ENCODE assay signal across 9 cellular contexts in genomic region chr6:30689985-30690384, GRCh38. TPM values are rescaled to one million over a fixed set of nuclear protein-coding genes. Genes with fewer than 3 reads are reported as not detected.
A peak's percentile ranks its signal among the peaks of the same experiment; 100 is the strongest.
DNase-seq lines count a peak whose midpoint lies in the region; ATAC-seq, FAIRE-seq and TF ChIP-seq lines count a peak whose summit lies in the region.
"Had no signal": no experiment of that assay in that cellular context is flagged by ENCODE, and none has a peak within 500 bp of the region (broad histone marks: within the 10 kb centered on the region; RNA-seq: fewer than 3 reads in every experiment).

No MANE protein-coding gene starts in this region.

- POLR2A ChIA-PET in K562 (lab: Yijun Ruan, JAX), result interaction anchor here (0.7 to 23.5 kb wide), 8 partner anchors 8 to 75 kb away, joined by 3 to 524 read pairs (median 4); partner anchors contain the start of genes MDC1 and TUBB

- no peaks in the 10 kb centered on the region for H3K9me3 Mint-ChIP-seq in activated naive CD4-positive, alpha-beta T cell treated with anti-CD3 and anti-CD28 coated beads for 36 hours
- no peaks in the 10 kb centered on the region for H3K9me3 Mint-ChIP-seq in memory B cell

- TF ChIP-seq RAD21 in K562 (CRISPR knock-in tag; conservative IDR thresholded peaks at IDR 0.05 in 1 of 2, IDR thresholded peaks at IDR 0.05 in 1 of 2), result no peak; a peak in 1 of 4 replicates

- H3K4me1 ChIP-seq in K562 (replicated peaks in 1 of 2; ENCODE audit: control insufficient read depth in 2 of 2, insufficient read depth in 2 of 2, low read length in 2 of 2) (peaks cover 40 to 61% of the 10 kb centered on the region in 2 experiments), upper lobe of left lung (peaks cover 34 to 39% (median 36%) of the 10 kb centered on the region in 4 donors)

- peak overlapping the region; percentile 99 for H3K4me3 Mint-ChIP-seq in activated naive CD4-positive, alpha-beta T cell treated with anti-CD3 and anti-CD28 coated beads for 36 hours
- peak overlapping the region; percentile 98 for H3K4me3 Mint-ChIP-seq in memory B cell

- H3K9me1 ChIP-seq in K562 (ENCODE audit: control insufficient read depth, insufficient read depth, low read length), result no peaks in the 10 kb centered on the region

- no peak for DNase-seq in activated naive CD4-positive, alpha-beta T cell treated with anti-CD3 and anti-CD28 coated beads for 36 hours
- DNase-seq in activated naive CD4-positive, alpha-beta T cell treated with Interleukin-2 at 50 U/mL for 16 hours, result no peak
- DNase-seq in K562 (ENCODE audit: extremely low read depth in 1 of 4, low spot score in 3 of 4), result no peak
- no peak for DNase-seq in memory B cell (ENCODE audit: low spot score in 2 of 2)
- no peak for DNase-seq in upper lobe of left lung
- no peak for DNase-seq in activated gamma-delta T cell treated with Interleukin-2 at 50 U/mL for 16 hours
- DNase-seq: effector CD4-positive, alpha-beta T cell had no signal

- BruUV-seq in K562 (replicated peaks; lab: Mats Ljungman, UMichigan), result no TSS peak

- H3K79me2 ChIP-seq in K562 (ENCODE audit: control insufficient read depth, insufficient read depth, low read length), result peaks cover 51% of the 10 kb centered on the region

- H3K4me3 ChIP-seq in K562 (peak overlapping the region; percentile 71), upper lobe of left lung (peak overlapping the region in 3 of 4 donors; percentile 68 to 79 (median 77))

- TF ChIP-seq CTCF in K562 (IDR thresholded peaks at IDR 0.05 in 2 of 3, conservative IDR thresholded peaks at IDR 0.05 in 1 of 3; ENCODE audit: insufficient read depth in 2 of 3, low read depth in 1 of 3, low read length in 3 of 3) (no peak), upper lobe of left lung (IDR thresholded peaks at IDR 0.05) (no peak)

- peak overlapping the region; percentile 74 to 92 for H3K9ac ChIP-seq in K562 (ENCODE audit: insufficient read depth in 1 of 2, low read depth in 2 of 2, low read length in 2 of 2)

- no peaks in the 10 kb centered on the region for H3K9me3 ChIP-seq in K562 (replicated peaks; ENCODE audit: control insufficient read depth, insufficient read depth, low read depth, low read length)
- no peaks in the 10 kb centered on the region for H3K9me3 ChIP-seq in upper lobe of left lung

- in situ Hi-C loops in K562 (cut with MboI), result no loop called here

- peak overlapping the region; percentile 91 for H3K27ac Mint-ChIP-seq in activated naive CD4-positive, alpha-beta T cell treated with anti-CD3 and anti-CD28 coated beads for 36 hours
- H3K27ac Mint-ChIP-seq in memory B cell, result peak overlapping the region; percentile 90

- no peak for ATAC-seq in K562
- ATAC-seq in memory B cell (ENCODE audit: low read depth), result no peak
- no peak for ATAC-seq in upper lobe of left lung (ENCODE audit: low FRiP score in 2 of 2)
- ATAC-seq in HG03571 (IDR thresholded peaks at IDR 0.05; ENCODE audit: unreplicated experiment), result no peak
- no peak for ATAC-seq in GM19351 (IDR thresholded peaks at IDR 0.05; ENCODE audit: unreplicated experiment)

- peaks cover 20% of the 10 kb centered on the region for H3K36me3 Mint-ChIP-seq in activated naive CD4-positive, alpha-beta T cell treated with anti-CD3 and anti-CD28 coated beads for 36 hours (ENCODE audit: low read depth)
- peaks cover 13% of the 10 kb centered on the region for H3K36me3 Mint-ChIP-seq in memory B cell

- peak overlapping the region; percentile 66 for H3K27ac ChIP-seq in K562 (ENCODE audit: extremely low read depth, low read depth, low read length)
- peak overlapping the region; percentile 89 to 99 (median 99) for H3K27ac ChIP-seq in upper lobe of left lung

- TF ChIP-seq POLR2A in K562 (conservative IDR thresholded peaks at IDR 0.05), result no peak
- no peak for TF ChIP-seq POLR2A in upper lobe of left lung (IDR thresholded peaks at IDR 0.05)

- H3K4me2 ChIP-seq in K562 (ENCODE audit: insufficient read depth, low read length), result peak overlapping the region; percentile 95

- no peaks in the 10 kb centered on the region for H4K20me1 ChIP-seq in K562 (replicated peaks; ENCODE audit: control insufficient read depth, insufficient read depth, low read length)

- peaks cover 35% of the 10 kb centered on the region for H3K4me1 Mint-ChIP-seq in activated naive CD4-positive, alpha-beta T cell treated with anti-CD3 and anti-CD28 coated beads for 36 hours (ENCODE audit: low read depth)
- H3K4me1 Mint-ChIP-seq in memory B cell, result peaks cover 46% of the 10 kb centered on the region

- CTCF ChIA-PET in activated naive CD4-positive, alpha-beta T cell treated with anti-CD3 and anti-CD28 coated beads for 36 hours (lab: Charles Lee), result interaction anchor here (1.7 to 2.2 kb wide), 3 partner anchors 9 to 32 kb away, joined by 6 to 11 read pairs (median 8); no protein-coding TSS in a partner anchor
- CTCF ChIA-PET in K562 (lab: Yijun Ruan, JAX; ENCODE audit: low intra/inter-chr PET ratio), result no interaction called here

- WGBS in K562 (ENCODE audit: insufficient coverage, low coverage, missing lambda C conversion rate), result 9% methylated on average over 4 of the region's 4 CpGs
- 27 to 32% methylated on average over 4 of the region's 4 CpGs for WGBS in upper lobe of left lung, 2 donors

- no peak for FAIRE-seq in K562 (lab: Jason Lieb, UNC)

- intact Hi-C loops in activated naive CD4-positive, alpha-beta T cell treated with anti-CD3 and anti-CD28 coated beads for 36 hours (cut with micrococcal nuclease), result loop anchor here (5.0 kb wide), 1 partner anchor 363 kb away; the partner anchor contains the start of gene TRIM39
- intact Hi-C loops in K562 (cut with micrococcal nuclease), result loop anchor here (10.0 kb wide), 1 partner anchor 125 kb away; no protein-coding TSS in a partner anchor

- TF ChIP-seq EP300 in K562 (IDR thresholded peaks at IDR 0.05; ENCODE audit: low read length) (no peak), upper lobe of left lung (IDR thresholded peaks at IDR 0.05) (no peak)

- peak overlapping the region; percentile 99 for H2AFZ ChIP-seq in K562 (ENCODE audit: low read depth, low read length)

- H3K27me3 ChIP-seq in K562 (ENCODE audit: control insufficient read depth in 2 of 2, insufficient read depth in 2 of 2, low read length in 2 of 2) (no peaks in the 10 kb centered on the region), upper lobe of left lung (no peaks in the 10 kb centered on the region)

- no peaks in the 10 kb centered on the region for H3K27me3 Mint-ChIP-seq in activated naive CD4-positive, alpha-beta T cell treated with anti-CD3 and anti-CD28 coated beads for 36 hours (ENCODE audit: low read depth)
- no peaks in the 10 kb centered on the region for H3K27me3 Mint-ChIP-seq in memory B cell

- H3K36me3 ChIP-seq in K562 (ENCODE audit: control insufficient read depth, insufficient read depth, low read length) (peaks cover 8% of the 10 kb centered on the region; the same call in 2 of the 3 replicates), upper lobe of left lung (no peaks in the 10 kb centered on the region)

RNA-seq across cellular contexts. Expression of gene NRM, which starts 0.8 kb away (rescaled TPM):
- 10 to 100 TPM; 31.0 to 32.0 TPM for total RNA-seq in activated naive CD4-positive, alpha-beta T cell treated with anti-CD3 and anti-CD28 coated beads for 36 hours
- total RNA-seq in K562 (2011; cell fraction: chromatin; rRNA removed; ENCODE audit: low replicate concordance), result 17.1 and 42.3 TPM in 2 replicates
- total RNA-seq in K562 (2011; cell fraction: nucleolus; rRNA removed), result 41.3 and 48.0 TPM in 2 replicates
- total RNA-seq in K562 (2011; cell fraction: nucleoplasm; rRNA removed), result 51.0 and 61.6 TPM in 2 replicates
- total RNA-seq in K562 (2014; rRNA removed), result 9.7 and 12.4 TPM in 2 replicates
- total RNA-seq in K562 (2014; rRNA removed; fragmentation: Illumina TruSeq; extraction: Trizol), result 10.6 and 14.4 TPM in 2 replicates
- total RNA-seq in K562 (2015; rRNA removed; fragmentation: Illumina TruSeq; extraction: Trizol), result 17.4 and 18.1 TPM in 2 replicates
- total RNA-seq in K562 (2021), result 32.9 and 35.7 TPM in 2 replicates
- polyA plus RNA-seq in K562 (2011; rRNA removed), result 12.6 and 22.9 TPM in 2 replicates
- 26.4 and 41.5 TPM in 2 replicates for polyA plus RNA-seq in K562 (2011; cell fraction: cytosol; rRNA removed)
- 28.3 and 48.5 TPM in 2 replicates for polyA plus RNA-seq in K562 (2011; cell fraction: nucleus; rRNA removed)
- 45.0 and 59.0 TPM in 2 replicates for polyA plus RNA-seq in K562 (2012)
- 57.9 and 58.2 TPM in 2 replicates for polyA plus RNA-seq in K562 (2014; fragmentation: Illumina TruSeq; extraction: Trizol)
- polyA plus RNA-seq in K562 (2014; fragmentation: Nextera tagmentation; extraction: Ambion mirVana), result 10 to 100 TPM; 16.1 to 18.6 TPM
- polyA plus RNA-seq in K562 (2014; rRNA removed), result 19.4 and 22.5 TPM in 2 replicates
- 14.4 and 15.0 TPM in 2 replicates for polyA minus RNA-seq in K562 (2011; rRNA and poly(A)+ RNA removed)
- 19.7 and 29.2 TPM in 2 replicates for polyA minus RNA-seq in K562 (2011; cell fraction: cytosol; rRNA and poly(A)+ RNA removed)
- 12.0 and 14.7 TPM in 2 replicates for polyA minus RNA-seq in K562 (2011; cell fraction: nucleus; rRNA and poly(A)+ RNA removed)
- total RNA-seq in upper lobe of left lung, result 10 to 100 TPM in 1 of 6 donors, 1 to 10 TPM in 5; 3.3 to 13.4 (median 7.2) TPM

RNA-seq across cellular contexts. Expression of gene PPP1R18, which starts 3.5 kb away (rescaled TPM):
- total RNA-seq in activated naive CD4-positive, alpha-beta T cell treated with anti-CD3 and anti-CD28 coated beads for 36 hours, result 100 to 1,000 TPM; 112 to 115 TPM
- 17.9 and 43.7 TPM in 2 replicates for total RNA-seq in K562 (2011; cell fraction: chromatin; rRNA removed; ENCODE audit: low replicate concordance)
- total RNA-seq in K562 (2011; cell fraction: nucleolus; rRNA removed), result 30.3 and 35.5 TPM in 2 replicates
- 35.6 and 50.9 TPM in 2 replicates for total RNA-seq in K562 (2011; cell fraction: nucleoplasm; rRNA removed)
- total RNA-seq in K562 (2014; rRNA removed) (29.1 and 46.5 TPM in 2 replicates), K562 (2014; rRNA removed; fragmentation: Illumina TruSeq; extraction: Trizol) (36.3 and 37.5 TPM in 2 replicates), K562 (2015; rRNA removed; fragmentation: Illumina TruSeq; extraction: Trizol) (42.6 and 45.3 TPM in 2 replicates), K562 (2021) (65.1 and 69.5 TPM in 2 replicates), upper lobe of left lung (100 to 1,000 TPM in 1 of 6 donors, 10 to 100 TPM in 5; 23.5 to 103 (median 60.8) TPM)
- polyA plus RNA-seq in K562 (2011; rRNA removed) (80.5 and 118 TPM in 2 replicates), K562 (2014; fragmentation: Illumina TruSeq; extraction: Trizol) (96.8 and 99.2 TPM in 2 replicates), K562 (2014; fragmentation: Nextera tagmentation; extraction: Ambion mirVana) (10 to 100 TPM; 12.0 to 12.6 TPM), K562 (2014; rRNA removed) (60.2 and 69.0 TPM in 2 replicates)
- 136 and 150 TPM in 2 replicates for polyA plus RNA-seq in K562 (2011; cell fraction: cytosol; rRNA removed)
- 69.7 and 114 TPM in 2 replicates for polyA plus RNA-seq in K562 (2011; cell fraction: nucleus; rRNA removed)
- polyA plus RNA-seq in K562 (2012), result 53.8 and 162 TPM in 2 replicates
- 44.7 TPM in 2 replicates for polyA minus RNA-seq in K562 (2011; rRNA and poly(A)+ RNA removed)
- 38.3 and 45.2 TPM in 2 replicates for polyA minus RNA-seq in K562 (2011; cell fraction: cytosol; rRNA and poly(A)+ RNA removed)
- polyA minus RNA-seq in K562 (2011; cell fraction: nucleus; rRNA and poly(A)+ RNA removed), result 12.0 and 26.3 TPM in 2 replicates

RNA-seq across cellular contexts. Expression of gene DHX16, which starts 17.2 kb away (rescaled TPM):
- 10 to 100 TPM; 25.7 to 27.7 TPM for total RNA-seq in activated naive CD4-positive, alpha-beta T cell treated with anti-CD3 and anti-CD28 coated beads for 36 hours
- 69.6 and 100 TPM in 2 replicates for total RNA-seq in K562 (2011; cell fraction: chromatin; rRNA removed; ENCODE audit: low replicate concordance)
- 41.3 and 50.9 TPM in 2 replicates for total RNA-seq in K562 (2011; cell fraction: nucleolus; rRNA removed)
- total RNA-seq in K562 (2011; cell fraction: nucleoplasm; rRNA removed), result 46.3 and 50.5 TPM in 2 replicates
- 57.7 and 62.8 TPM in 2 replicates for total RNA-seq in K562 (2014; rRNA removed)
- total RNA-seq in K562 (2014; rRNA removed; fragmentation: Illumina TruSeq; extraction: Trizol), result 45.2 and 45.3 TPM in 2 replicates
- total RNA-seq in K562 (2015; rRNA removed; fragmentation: Illumina TruSeq; extraction: Trizol), result 60.2 and 65.1 TPM in 2 replicates
- total RNA-seq in K562 (2021), result 42.7 and 47.5 TPM in 2 replicates
- polyA plus RNA-seq in K562 (2011; rRNA removed), result 41.5 and 57.4 TPM in 2 replicates
- polyA plus RNA-seq in K562 (2011; cell fraction: cytosol; rRNA removed), result 62.7 and 65.3 TPM in 2 replicates
- polyA plus RNA-seq in K562 (2011; cell fraction: nucleus; rRNA removed), result 100 and 114 TPM in 2 replicates
- 48.1 and 50.2 TPM in 2 replicates for polyA plus RNA-seq in K562 (2012)
- 65.1 and 66.1 TPM in 2 replicates for polyA plus RNA-seq in K562 (2014; fragmentation: Illumina TruSeq; extraction: Trizol)
- polyA plus RNA-seq in K562 (2014; fragmentation: Nextera tagmentation; extraction: Ambion mirVana), result 10 to 100 TPM; 14.6 to 15.3 TPM
- 47.9 and 57.3 TPM in 2 replicates for polyA plus RNA-seq in K562 (2014; rRNA removed)
- 49.1 and 53.6 TPM in 2 replicates for polyA minus RNA-seq in K562 (2011; rRNA and poly(A)+ RNA removed)
- polyA minus RNA-seq in K562 (2011; cell fraction: cytosol; rRNA and poly(A)+ RNA removed), result 26.4 and 32.0 TPM in 2 replicates
- polyA minus RNA-seq in K562 (2011; cell fraction: nucleus; rRNA and poly(A)+ RNA removed), result 14.5 and 24.5 TPM in 2 replicates
- 10 to 100 TPM; 28.1 to 60.8 (median 31.8) TPM for total RNA-seq in upper lobe of left lung

RNA-seq across cellular contexts. Expression of gene MDC1, which starts 27.1 kb away (rescaled TPM):
- 10 to 100 TPM; 84.1 to 84.8 TPM for total RNA-seq in activated naive CD4-positive, alpha-beta T cell treated with anti-CD3 and anti-CD28 coated beads for 36 hours
- total RNA-seq in K562 (2011; cell fraction: chromatin; rRNA removed; ENCODE audit: low replicate concordance), result 79.5 and 80.7 TPM in 2 replicates
- total RNA-seq in K562 (2011; cell fraction: nucleolus; rRNA removed), result 47.5 and 50.5 TPM in 2 replicates
- total RNA-seq in K562 (2011; cell fraction: nucleoplasm; rRNA removed), result 62.0 and 85.1 TPM in 2 replicates
- total RNA-seq in K562 (2014; rRNA removed) (15.7 and 24.3 TPM in 2 replicates), K562 (2014; rRNA removed; fragmentation: Illumina TruSeq; extraction: Trizol) (20.0 and 25.5 TPM in 2 replicates), K562 (2015; rRNA removed; fragmentation: Illumina TruSeq; extraction: Trizol) (15.6 and 18.2 TPM in 2 replicates), K562 (2021) (96.8 and 114 TPM in 2 replicates), upper lobe of left lung (10 to 100 TPM; 13.5 to 33.5 (median 24.2) TPM)
- polyA plus RNA-seq in K562 (2011; rRNA removed) (21.5 and 55.8 TPM in 2 replicates), K562 (2014; fragmentation: Illumina TruSeq; extraction: Trizol) (72.9 and 95.4 TPM in 2 replicates), K562 (2014; fragmentation: Nextera tagmentation; extraction: Ambion mirVana) (1 to 10 TPM; 8.2 to 8.8 TPM), K562 (2014; rRNA removed) (31.3 and 35.0 TPM in 2 replicates)
- 28.0 and 35.1 TPM in 2 replicates for polyA plus RNA-seq in K562 (2011; cell fraction: cytosol; rRNA removed)
- polyA plus RNA-seq in K562 (2011; cell fraction: nucleus; rRNA removed), result 105 and 141 TPM in 2 replicates
- 68.1 and 105 TPM in 2 replicates for polyA plus RNA-seq in K562 (2012)
- 24.0 and 34.6 TPM in 2 replicates for polyA minus RNA-seq in K562 (2011; rRNA and poly(A)+ RNA removed)
- polyA minus RNA-seq in K562 (2011; cell fraction: cytosol; rRNA and poly(A)+ RNA removed), result 56.9 and 94.9 TPM in 2 replicates
- 16.4 and 27.8 TPM in 2 replicates for polyA minus RNA-seq in K562 (2011; cell fraction: nucleus; rRNA and poly(A)+ RNA removed)

RNA-seq across cellular contexts. Expression of gene TUBB, which starts 30.2 kb away (rescaled TPM):
- total RNA-seq in activated naive CD4-positive, alpha-beta T cell treated with anti-CD3 and anti-CD28 coated beads for 36 hours, result 1,000 to 10,000 TPM; 1,781 to 1,838 TPM
- 127 and 264 TPM in 2 replicates for total RNA-seq in K562 (2011; cell fraction: chromatin; rRNA removed; ENCODE audit: low replicate concordance)
- 272 and 276 TPM in 2 replicates for total RNA-seq in K562 (2011; cell fraction: nucleolus; rRNA removed)
- total RNA-seq in K562 (2011; cell fraction: nucleoplasm; rRNA removed), result 270 and 313 TPM in 2 replicates
- total RNA-seq in K562 (2014; rRNA removed), result 1,062 and 1,409 TPM in 2 replicates
- total RNA-seq in K562 (2014; rRNA removed; fragmentation: Illumina TruSeq; extraction: Trizol), result 863 and 971 TPM in 2 replicates
- total RNA-seq in K562 (2015; rRNA removed; fragmentation: Illumina TruSeq; extraction: Trizol), result 1,443 and 1,478 TPM in 2 replicates
- total RNA-seq in K562 (2021), result 1,495 and 1,529 TPM in 2 replicates
- polyA plus RNA-seq in K562 (2011; rRNA removed), result 2,369 and 2,705 TPM in 2 replicates
- 2,776 and 3,265 TPM in 2 replicates for polyA plus RNA-seq in K562 (2011; cell fraction: cytosol; rRNA removed)
- polyA plus RNA-seq in K562 (2011; cell fraction: nucleus; rRNA removed), result 619 and 708 TPM in 2 replicates
- polyA plus RNA-seq in K562 (2012), result 1,523 and 1,878 TPM in 2 replicates
- polyA plus RNA-seq in K562 (2014; fragmentation: Illumina TruSeq; extraction: Trizol), result 2,541 and 2,870 TPM in 2 replicates
- polyA plus RNA-seq in K562 (2014; fragmentation: Nextera tagmentation; extraction: Ambion mirVana), result 1,000 to 10,000 TPM; 1,106 to 1,864 TPM
- 1,462 and 1,903 TPM in 2 replicates for polyA plus RNA-seq in K562 (2014; rRNA removed)
- 1,764 and 2,070 TPM in 2 replicates for polyA minus RNA-seq in K562 (2011; rRNA and poly(A)+ RNA removed)
- polyA minus RNA-seq in K562 (2011; cell fraction: cytosol; rRNA and poly(A)+ RNA removed), result 880 and 960 TPM in 2 replicates
- polyA minus RNA-seq in K562 (2011; cell fraction: nucleus; rRNA and poly(A)+ RNA removed), result 140 and 261 TPM in 2 replicates
- total RNA-seq in upper lobe of left lung, result 100 to 1,000 TPM in 4 of 6 donors, 10 to 100 TPM in 2; 71.2 to 347 (median 149) TPM
